9 cellular contexts compared by ENCODE assay signal in genomic region chr1:73998348-73998959, GRCh38.
DNase-seq lines count a peak whose midpoint lies in the region; ATAC-seq, FAIRE-seq and TF ChIP-seq lines count a peak whose summit lies in the region.
"Had no signal": no experiment of that assay in that cellular context is flagged by ENCODE, and none has a peak within 500 bp of the region (broad histone marks: within the 10 kb centered on the region; RNA-seq: fewer than 3 reads in every experiment).

No MANE protein-coding gene starts in this region.

- TF ChIP-seq CTCF in DOHH2 (IDR thresholded peaks at IDR 0.05; ENCODE audit: low read depth, low read length, poor library complexity, severe bottlenecking) (peak; percentile 31), WTC11 (IDR thresholded peaks at IDR 0.05) (0 out of 2 replicates have a peak, but pooled peaks have one; percentile 20), kidney (IDR thresholded peaks at IDR 0.05; ENCODE audit: borderline replicate concordance, extremely low read depth, insufficient read depth) (peak; percentile 31)

- no peak overlapping the region for H3K4me3 Mint-ChIP-seq in WTC11
- H3K4me3 Mint-ChIP-seq: T-helper 1 cell treated with Interleukin-12 subunit alpha and Interleukin-12 subunit beta and Interleukin-4 antibody, amounts not matched to agents 30 μg/mL and 1 μg/mL, for 36 hours had no signal

- H3K27me3 Mint-ChIP-seq in WTC11 (ENCODE audit: low read depth) = no peaks in the 10 kb centered on the region

- CTCF ChIA-PET in WTC11 (lab: Charles Lee) = interaction anchor here (1.0 to 1.4 kb wide), 2 partner anchors 159 to 164 kb away, joined by 3 to 7 read pairs; no protein-coding TSS in a partner anchor

- no peak overlapping the region for H3K4me3 ChIP-seq in DOHH2 (ENCODE audit: low read length)
- no peak overlapping the region for H3K4me3 ChIP-seq in H7 (ENCODE audit: insufficient read depth, low read depth, low read length)
- H3K4me3 ChIP-seq in kidney (ENCODE audit: low read length in 2 of 2) = no peak overlapping the region

- H3K4me1 Mint-ChIP-seq in WTC11 = peaks cover 16% of the 10 kb centered on the region

- no peak overlapping the region for H3K9ac ChIP-seq in kidney (ENCODE audit: low read length in 2 of 2)

- H3F3A ChIP-seq in DOHH2 (ENCODE audit: control insufficient read depth, insufficient read depth) = no peaks in the 10 kb centered on the region

- peaks cover 17% of the 10 kb centered on the region for H3K9me3 Mint-ChIP-seq in WTC11
- H3K9me3 Mint-ChIP-seq: T-helper 1 cell treated with Interleukin-12 subunit alpha and Interleukin-12 subunit beta and Interleukin-4 antibody, amounts not matched to agents 30 μg/mL and 1 μg/mL, for 36 hours had no signal

- H3K36me3 ChIP-seq in DOHH2 (ENCODE audit: control insufficient read depth, low read length) (no peaks in the 10 kb centered on the region), H7 (replicated peaks; ENCODE audit: control insufficient read depth, insufficient read depth, low read length) (no peaks in the 10 kb centered on the region), kidney (ENCODE audit: control insufficient read depth in 1 of 2, insufficient read depth in 2 of 2, low read length in 2 of 2) (no peaks in the 10 kb centered on the region)

- no peaks in the 10 kb centered on the region for H3K4me1 ChIP-seq in DOHH2 (ENCODE audit: control insufficient read depth, low read length)
- no peaks in the 10 kb centered on the region for H3K4me1 ChIP-seq in kidney (ENCODE audit: control insufficient read depth in 1 of 2, insufficient read depth in 1 of 2, low read depth in 1 of 2, low read length in 2 of 2)

- ATAC-seq in WTC11 = peak; percentile 68

- no peak overlapping the region for H3K4me2 ChIP-seq in DOHH2 (ENCODE audit: low read length)

- POLR2A ChIA-PET in WTC11 (lab: Charles Lee) = interaction anchor here (0.5 kb wide), 1 partner anchor 840 kb away, joined by 3 read pairs; no protein-coding TSS in a partner anchor

- H3K27me3 ChIP-seq in DOHH2 (ENCODE audit: control insufficient read depth, low read length) (no peaks in the 10 kb centered on the region), H7 (ENCODE audit: control insufficient read depth, insufficient read depth, low read length) (no peaks in the 10 kb centered on the region)

- H3K27ac ChIP-seq in DOHH2 (ENCODE audit: low read depth, low read length) (no peak overlapping the region), kidney (ENCODE audit: low read depth in 2 of 2, low read length in 2 of 2) (no peak overlapping the region)

- peaks cover 10% of the 10 kb centered on the region for H3K36me3 Mint-ChIP-seq in WTC11

- intact Hi-C loops in kidney (cut with DNase I) = no loop called here

- H3K27ac Mint-ChIP-seq in WTC11 = no peak overlapping the region
- H3K27ac Mint-ChIP-seq: T-helper 1 cell treated with Interleukin-12 subunit alpha and Interleukin-12 subunit beta and Interleukin-4 antibody, amounts not matched to agents 30 μg/mL and 1 μg/mL, for 36 hours had no signal

- FAIRE-seq in kidney (lab: Jason Lieb, UNC) = peak; percentile 93

- H3K9me3 ChIP-seq in DOHH2 (ENCODE audit: control insufficient read depth, insufficient read depth, low read length) (no peaks in the 10 kb centered on the region), kidney (ENCODE audit: control insufficient read depth in 1 of 2, low read length in 2 of 2) (no peaks in the 10 kb centered on the region)

- DNase-seq in H7 = peak; percentile 8
- peak; percentile 46 for DNase-seq in NCI-H146 (lab: John Stamatoyannopoulos, UW)
- no peak for DNase-seq in WTC11 (ENCODE audit: low spot score)
- no peak for DNase-seq in kidney
- DNase-seq in activated CD4-positive, alpha-beta T cell treated with anti-CD3 and anti-CD28 coated beads for 48 hours = no peak
- no peak for DNase-seq in GOT3 (lab: John Stamatoyannopoulos, UW)
- no peak for DNase-seq in activated CD8-positive, alpha-beta memory T cell treated with anti-CD3 and anti-CD28 coated beads, Interleukin-2, amount 50 U/mL, for 4 hours

- H4K20me1 ChIP-seq in DOHH2 (ENCODE audit: control insufficient read depth, insufficient read depth, low read depth, low read length) = no peaks in the 10 kb centered on the region

- H3K79me2 ChIP-seq in DOHH2 (ENCODE audit: control insufficient read depth, low read length) = no peaks in the 10 kb centered on the region

- H3K9me2 ChIP-seq in DOHH2 (replicated peaks; ENCODE audit: control insufficient read depth, low read length) = no peaks in the 10 kb centered on the region

TF ChIP-seq in WTC11, 78 proteins besides CTCF, POLR2A, EP300 and RAD21 (continues in another document):
- TF ChIP-seq NR2C2 (CRISPR knock-in tag; IDR thresholded peaks at IDR 0.05) (no peak), ZNF263 (CRISPR knock-in tag; IDR thresholded peaks at IDR 0.05; ENCODE audit: low read depth) (no peak), ATF1 (CRISPR knock-in tag; IDR thresholded peaks at IDR 0.05) (no peak), TEAD4 (CRISPR knock-in tag; IDR thresholded peaks at IDR 0.05) (no peak), IRF2 (CRISPR knock-in tag; IDR thresholded peaks at IDR 0.05; ENCODE audit: borderline replicate concordance, low read depth) (no peak), PREB (CRISPR knock-in tag; IDR thresholded peaks at IDR 0.05; ENCODE audit: borderline replicate concordance) (no peak), MXD4 (CRISPR knock-in tag; IDR thresholded peaks at IDR 0.05; ENCODE audit: borderline replicate concordance) (no peak), KAT7 (CRISPR knock-in tag; IDR thresholded peaks at IDR 0.05; ENCODE audit: borderline replicate concordance) (no peak), NFATC4 (CRISPR knock-in tag; IDR thresholded peaks at IDR 0.05) (no peak), ZNF121 (CRISPR knock-in tag; IDR thresholded peaks at IDR 0.05) (no peak), ZNF232 (CRISPR knock-in tag; IDR thresholded peaks at IDR 0.05) (no peak), ATF3 (CRISPR knock-in tag; conservative IDR thresholded peaks at IDR 0.05) (no peak)
- TF ChIP-seq, protein P1, sequence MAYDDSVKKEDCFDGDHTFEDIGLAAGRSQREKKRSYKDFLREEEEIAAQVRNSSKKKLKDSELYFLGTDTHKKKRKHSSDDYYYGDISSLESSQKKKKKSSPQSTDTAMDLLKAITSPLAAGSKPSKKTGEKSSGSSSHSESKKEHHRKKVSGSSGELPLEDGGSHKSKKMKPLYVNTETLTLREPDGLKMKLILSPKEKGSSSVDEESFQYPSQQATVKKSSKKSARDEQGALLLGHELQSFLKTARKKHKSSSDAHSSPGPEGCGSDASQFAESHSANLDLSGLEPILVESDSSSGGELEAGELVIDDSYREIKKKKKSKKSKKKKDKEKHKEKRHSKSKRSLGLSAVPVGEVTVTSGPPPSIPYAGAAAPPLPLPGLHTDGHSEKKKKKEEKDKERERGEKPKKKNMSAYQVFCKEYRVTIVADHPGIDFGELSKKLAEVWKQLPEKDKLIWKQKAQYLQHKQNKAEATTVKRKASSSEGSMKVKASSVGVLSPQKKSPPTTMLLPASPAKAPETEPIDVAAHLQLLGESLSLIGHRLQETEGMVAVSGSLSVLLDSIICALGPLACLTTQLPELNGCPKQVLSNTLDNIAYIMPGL (CRISPR knock-in tag; IDR thresholded peaks at IDR 0.05) = no peak
- TF ChIP-seq, protein P2, sequence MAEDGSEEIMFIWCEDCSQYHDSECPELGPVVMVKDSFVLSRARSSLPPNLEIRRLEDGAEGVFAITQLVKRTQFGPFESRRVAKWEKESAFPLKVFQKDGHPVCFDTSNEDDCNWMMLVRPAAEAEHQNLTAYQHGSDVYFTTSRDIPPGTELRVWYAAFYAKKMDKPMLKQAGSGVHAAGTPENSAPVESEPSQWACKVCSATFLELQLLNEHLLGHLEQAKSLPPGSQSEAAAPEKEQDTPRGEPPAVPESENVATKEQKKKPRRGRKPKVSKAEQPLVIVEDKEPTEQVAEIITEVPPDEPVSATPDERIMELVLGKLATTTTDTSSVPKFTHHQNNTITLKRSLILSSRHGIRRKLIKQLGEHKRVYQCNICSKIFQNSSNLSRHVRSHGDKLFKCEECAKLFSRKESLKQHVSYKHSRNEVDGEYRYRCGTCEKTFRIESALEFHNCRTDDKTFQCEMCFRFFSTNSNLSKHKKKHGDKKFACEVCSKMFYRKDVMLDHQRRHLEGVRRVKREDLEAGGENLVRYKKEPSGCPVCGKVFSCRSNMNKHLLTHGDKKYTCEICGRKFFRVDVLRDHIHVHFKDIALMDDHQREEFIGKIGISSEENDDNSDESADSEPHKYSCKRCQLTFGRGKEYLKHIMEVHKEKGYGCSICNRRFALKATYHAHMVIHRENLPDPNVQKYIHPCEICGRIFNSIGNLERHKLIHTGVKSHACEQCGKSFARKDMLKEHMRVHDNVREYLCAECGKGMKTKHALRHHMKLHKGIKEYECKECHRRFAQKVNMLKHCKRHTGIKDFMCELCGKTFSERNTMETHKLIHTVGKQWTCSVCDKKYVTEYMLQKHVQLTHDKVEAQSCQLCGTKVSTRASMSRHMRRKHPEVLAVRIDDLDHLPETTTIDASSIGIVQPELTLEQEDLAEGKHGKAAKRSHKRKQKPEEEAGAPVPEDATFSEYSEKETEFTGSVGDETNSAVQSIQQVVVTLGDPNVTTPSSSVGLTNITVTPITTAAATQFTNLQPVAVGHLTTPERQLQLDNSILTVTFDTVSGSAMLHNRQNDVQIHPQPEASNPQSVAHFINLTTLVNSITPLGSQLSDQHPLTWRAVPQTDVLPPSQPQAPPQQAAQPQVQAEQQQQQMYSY (CRISPR knock-in tag; IDR thresholded peaks at IDR 0.05) = no peak

Comparison
In these comparisons a context has a peak if more than half of its experiments do, and no peak if none do; other contexts are left out.
1. DNase-seq: peak in H7 (single experiment) and NCI-H146 (single experiment); none in WTC11 (single experiment), kidney (single experiment), activated CD4-positive, alpha-beta T cell treated with anti-CD3 and anti-CD28 coated beads for 48 hours (single experiment), GOT3 (single experiment) and activated CD8-positive, alpha-beta memory T cell treated with anti-CD3 and anti-CD28 coated beads, Interleukin-2, amount 50 U/mL, for 4 hours (single experiment).
2. Peak in every context shown above with its lines, with median percentiles within 50 percentile points of each other: CTCF ChIP-seq.